19 cellular contexts compared by ENCODE assay signal in genomic region chr10:33162248-33162575, GRCh38.
DNase-seq lines count a peak whose midpoint lies in the region; ATAC-seq, FAIRE-seq and TF ChIP-seq lines count a peak whose summit lies in the region.
"Had no signal": no experiment of that assay in that cellular context is flagged by ENCODE, and none has a peak within 500 bp of the region (broad histone marks: within the 10 kb centered on the region; RNA-seq: fewer than 3 reads in every experiment).

No MANE protein-coding gene starts in this region.

- ATAC-seq in HG03095 (IDR thresholded peaks at IDR 0.05; ENCODE audit: unreplicated experiment) = no peak

- H3K4me3 Mint-ChIP-seq in Calu3 (ENCODE audit: low read depth, unreplicated experiment) = no peak overlapping the region
- H3K4me3 Mint-ChIP-seq in glutamatergic neuron (ENCODE audit: unreplicated experiment) = no peak overlapping the region
- H3K4me3 Mint-ChIP-seq: CD4-positive, alpha-beta memory T cell; HFFc6 had no signal

- H3K27me3 ChIP-seq in liver (ENCODE audit: control insufficient read depth in 4 of 4, insufficient read depth in 4 of 4, low read length in 3 of 4) (no peaks in the 10 kb centered on the region), small intestine (ENCODE audit: control insufficient read depth in 2 of 2, insufficient read depth in 2 of 2, low read length in 2 of 2) (no peaks in the 10 kb centered on the region)

- CTCF ChIA-PET in Calu3 (lab: Charles Lee) = no interaction called here

- peaks cover 0 to 9% (median 6%) of the 10 kb centered on the region in 4 donors for H3K4me1 ChIP-seq in liver (ENCODE audit: control insufficient read depth in 4 of 4, insufficient read depth in 4 of 4, low read length in 3 of 4)
- H3K4me1 ChIP-seq in small intestine (ENCODE audit: control insufficient read depth in 2 of 2, insufficient read depth in 1 of 2, low read depth in 1 of 2, low read length in 1 of 2) = no peaks in the 10 kb centered on the region

- DNase-seq in Calu3 (no peak), glutamatergic neuron (no peak), small intestine (peak; percentile 63), posterior cingulate gyrus (no peak), NCI-H1092 (lab: John Stamatoyannopoulos, UW) (no peak)
- DNase-seq: 8988T; C1 segment of cervical spinal cord; CD4-positive, alpha-beta memory T cell; COR-L47; DMS153; DND-41; GOT3; HFFc6 had no signal

- BruUV-seq in Calu3 (replicated peaks; lab: Mats Ljungman, UMichigan) = no TSS peak

- H3K27ac Mint-ChIP-seq in Calu3 (ENCODE audit: unreplicated experiment) = peak overlapping the region; percentile 40
- peak overlapping the region; percentile 7 for H3K27ac Mint-ChIP-seq in glutamatergic neuron (ENCODE audit: unreplicated experiment)
- H3K27ac Mint-ChIP-seq: HFFc6 had no signal

- H3K4me3 ChIP-seq in liver (ENCODE audit: low read depth in 1 of 3, low read length in 3 of 3) (no peak overlapping the region), small intestine (ENCODE audit: low read depth in 1 of 2, low read length in 2 of 2) (no peak overlapping the region)
- H3K4me3 ChIP-seq: HAP-1 had no signal

- no peak overlapping the region for H3K27ac ChIP-seq in liver (ENCODE audit: low read depth in 1 of 2, low read length in 2 of 2)
- no peak overlapping the region for H3K27ac ChIP-seq in small intestine (ENCODE audit: low read depth in 1 of 2, low read length in 1 of 2)

- H3K36me3 ChIP-seq in liver (ENCODE audit: control insufficient read depth in 4 of 4, insufficient read depth in 3 of 4, low read depth in 1 of 4, low read length in 3 of 4) = no peaks in the 10 kb centered on the region
- no peaks in the 10 kb centered on the region for H3K36me3 ChIP-seq in small intestine (ENCODE audit: control insufficient read depth in 2 of 2, insufficient read depth in 2 of 2, low read length in 2 of 2)
- H3K36me3 ChIP-seq: HAP-1 had no signal

- TF ChIP-seq RAD21 in liver (IDR thresholded peaks at IDR 0.05) = peak; percentile 12 to 24

- WGBS in liver = 37% methylated on average over 3 of the region's 3 CpGs
- WGBS in small intestine, 3 donors = 17 to 68% (median 34%) methylated on average over 3 of the region's 3 CpGs

- H3K4me1 Mint-ChIP-seq in Calu3 (ENCODE audit: low read depth, unreplicated experiment) (peaks cover 57% of the 10 kb centered on the region), glutamatergic neuron (ENCODE audit: low read depth, unreplicated experiment) (peaks cover 21% of the 10 kb centered on the region)

- TF ChIP-seq CTCF in Calu3 (IDR thresholded peaks at IDR 0.05; ENCODE audit: unreplicated experiment) (no peak), glutamatergic neuron (IDR thresholded peaks at IDR 0.05; ENCODE audit: partially characterized antibody, unreplicated experiment) (no peak), liver (IDR thresholded peaks at IDR 0.05; ENCODE audit: low read depth, low read length, missing input control) (no peak)

- H3K9me3 Mint-ChIP-seq in Calu3 (ENCODE audit: low read depth, unreplicated experiment) = no peaks in the 10 kb centered on the region
- peaks cover 7% of the 10 kb centered on the region for H3K9me3 Mint-ChIP-seq in glutamatergic neuron (ENCODE audit: unreplicated experiment)
- H3K9me3 Mint-ChIP-seq: CD4-positive, alpha-beta memory T cell; HFFc6 had no signal

- intact Hi-C loops in Calu3 (cut with micrococcal nuclease; ENCODE audit: unreplicated experiment) = no loop called here
- intact Hi-C loops in posterior cingulate gyrus (cut with DNase I) = no loop called here

- H3K27me3 Mint-ChIP-seq in Calu3 (ENCODE audit: unreplicated experiment) (no peaks in the 10 kb centered on the region), glutamatergic neuron (ENCODE audit: unreplicated experiment) (peaks cover 4% of the 10 kb centered on the region)
- H3K27me3 Mint-ChIP-seq: CD4-positive, alpha-beta memory T cell had no signal

- H3K9ac ChIP-seq in liver (ENCODE audit: low read depth in 1 of 2, low read length in 2 of 2) = no peak overlapping the region

- FAIRE-seq in small intestine (lab: Jason Lieb, UNC) = no peak
- FAIRE-seq: G401.6, GM12892, H54 had no signal

- no peaks in the 10 kb centered on the region for H3K9me3 ChIP-seq in liver (ENCODE audit: control insufficient read depth in 4 of 4, low read length in 3 of 4)
- H3K9me3 ChIP-seq in small intestine (ENCODE audit: control insufficient read depth, low read depth) = no peaks in the 10 kb centered on the region
- H3K9me3 ChIP-seq: HAP-1 had no signal

- H3K36me3 Mint-ChIP-seq in Calu3 (ENCODE audit: insufficient read depth, unreplicated experiment) (peaks cover 4% of the 10 kb centered on the region), glutamatergic neuron (ENCODE audit: unreplicated experiment) (no peaks in the 10 kb centered on the region)
- H3K36me3 Mint-ChIP-seq: CD4-positive, alpha-beta memory T cell had no signal

TF ChIP-seq in liver, 16 proteins besides CTCF, POLR2A, EP300 and RAD21:
- TF ChIP-seq RXRA (IDR thresholded peaks at IDR 0.05) (peak; percentile 25 to 45), FOXA1 (IDR thresholded peaks at IDR 0.05) (no peak), SP1 (IDR thresholded peaks at IDR 0.05) (peak; percentile 40), JUND (IDR thresholded peaks at IDR 0.05) (peak in 1 of 2 donors; percentile 45), HNF4A (conservative IDR thresholded peaks at IDR 0.05) (peak; percentile 88 to 91), EGR1 (IDR thresholded peaks at IDR 0.05; ENCODE audit: low read depth in 2 of 2) (no peak), NR2F2 (IDR thresholded peaks at IDR 0.05) (no peak), ZBTB33 (IDR thresholded peaks at IDR 0.05) (no peak), YY1 (IDR thresholded peaks at IDR 0.05) (no peak), TAF1 (conservative IDR thresholded peaks at IDR 0.05) (no peak), FOXA2 (IDR thresholded peaks at IDR 0.05) (peak; percentile 16), GABPA (IDR thresholded peaks at IDR 0.05 in 1 of 2, conservative IDR thresholded peaks at IDR 0.05 in 1 of 2) (no peak), HNF4G (IDR thresholded peaks at IDR 0.05) (peak; percentile 55)
- TF ChIP-seq, protein P1, sequence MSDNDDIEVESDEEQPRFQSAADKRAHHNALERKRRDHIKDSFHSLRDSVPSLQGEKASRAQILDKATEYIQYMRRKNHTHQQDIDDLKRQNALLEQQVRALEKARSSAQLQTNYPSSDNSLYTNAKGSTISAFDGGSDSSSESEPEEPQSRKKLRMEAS (IDR thresholded peaks at IDR 0.05) = no peak
- TF ChIP-seq, protein P2, sequence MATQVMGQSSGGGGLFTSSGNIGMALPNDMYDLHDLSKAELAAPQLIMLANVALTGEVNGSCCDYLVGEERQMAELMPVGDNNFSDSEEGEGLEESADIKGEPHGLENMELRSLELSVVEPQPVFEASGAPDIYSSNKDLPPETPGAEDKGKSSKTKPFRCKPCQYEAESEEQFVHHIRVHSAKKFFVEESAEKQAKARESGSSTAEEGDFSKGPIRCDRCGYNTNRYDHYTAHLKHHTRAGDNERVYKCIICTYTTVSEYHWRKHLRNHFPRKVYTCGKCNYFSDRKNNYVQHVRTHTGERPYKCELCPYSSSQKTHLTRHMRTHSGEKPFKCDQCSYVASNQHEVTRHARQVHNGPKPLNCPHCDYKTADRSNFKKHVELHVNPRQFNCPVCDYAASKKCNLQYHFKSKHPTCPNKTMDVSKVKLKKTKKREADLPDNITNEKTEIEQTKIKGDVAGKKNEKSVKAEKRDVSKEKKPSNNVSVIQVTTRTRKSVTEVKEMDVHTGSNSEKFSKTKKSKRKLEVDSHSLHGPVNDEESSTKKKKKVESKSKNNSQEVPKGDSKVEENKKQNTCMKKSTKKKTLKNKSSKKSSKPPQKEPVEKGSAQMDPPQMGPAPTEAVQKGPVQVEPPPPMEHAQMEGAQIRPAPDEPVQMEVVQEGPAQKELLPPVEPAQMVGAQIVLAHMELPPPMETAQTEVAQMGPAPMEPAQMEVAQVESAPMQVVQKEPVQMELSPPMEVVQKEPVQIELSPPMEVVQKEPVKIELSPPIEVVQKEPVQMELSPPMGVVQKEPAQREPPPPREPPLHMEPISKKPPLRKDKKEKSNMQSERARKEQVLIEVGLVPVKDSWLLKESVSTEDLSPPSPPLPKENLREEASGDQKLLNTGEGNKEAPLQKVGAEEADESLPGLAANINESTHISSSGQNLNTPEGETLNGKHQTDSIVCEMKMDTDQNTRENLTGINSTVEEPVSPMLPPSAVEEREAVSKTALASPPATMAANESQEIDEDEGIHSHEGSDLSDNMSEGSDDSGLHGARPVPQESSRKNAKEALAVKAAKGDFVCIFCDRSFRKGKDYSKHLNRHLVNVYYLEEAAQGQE (IDR thresholded peaks at IDR 0.05) = no peak
- TF ChIP-seq, protein P3, sequence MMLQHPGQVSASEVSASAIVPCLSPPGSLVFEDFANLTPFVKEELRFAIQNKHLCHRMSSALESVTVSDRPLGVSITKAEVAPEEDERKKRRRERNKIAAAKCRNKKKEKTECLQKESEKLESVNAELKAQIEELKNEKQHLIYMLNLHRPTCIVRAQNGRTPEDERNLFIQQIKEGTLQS (IDR thresholded peaks at IDR 0.05) = no peak
